Comparison of ENCODE assay signal across 15 cellular contexts in genomic region chr16:57797216-57797525, GRCh38. TPM values are rescaled to one million over a fixed set of nuclear protein-coding genes. Genes with fewer than 3 reads are reported as not detected.
DNase-seq lines count a peak whose midpoint lies in the region; ATAC-seq lines count a peak whose summit lies in the region.
"Had no signal": no experiment of that assay in that cellular context is flagged by ENCODE, and none has a peak within 500 bp of the region (broad histone marks: within the 10 kb centered on the region; RNA-seq: fewer than 3 reads in every experiment).

No MANE protein-coding gene starts in this region.

- H2AK5ac ChIP-seq in mesendoderm (ENCODE audit: low read length), result no peak overlapping the region

- peaks cover 10% of the 10 kb centered on the region for H3K79me1 ChIP-seq in mesendoderm (ENCODE audit: low read length)

- no peak overlapping the region for H2BK15ac ChIP-seq in mesendoderm (replicated peaks; ENCODE audit: low read depth)

- H3K79me2 ChIP-seq in mesendoderm (ENCODE audit: control insufficient read depth, insufficient read depth, low read length), result peaks cover 8% of the 10 kb centered on the region

- peak overlapping the region; percentile 81 for H2BK5ac ChIP-seq in mesendoderm (ENCODE audit: low read length)

- 56 to 70% methylated on average over 13 of the region's 13 CpGs for WGBS in esophagus, 2 donors
- WGBS in mesendoderm (ENCODE audit: extremely low coverage, insufficient coverage, low lambda C conversion rate), result no CpG with 5 or more reads among the region's 13 CpGs
- 85% methylated on average over 13 of the region's 13 CpGs for WGBS in urinary bladder

- H3K9ac ChIP-seq in mesendoderm (ENCODE audit: low read length), result peak overlapping the region; percentile 72

- no peak overlapping the region for H3K4me2 ChIP-seq in mesendoderm (ENCODE audit: low read length)

- intact Hi-C loops in Right ventricle myocardium inferior (cut with DNase I) (no loop called here), cardiac septum (cut with DNase I) (no loop called here)

- ATAC-seq in Right ventricle myocardium inferior (peak; percentile 12), GM21529 (IDR thresholded peaks at IDR 0.05; ENCODE audit: unreplicated experiment) (no peak), GM18909 (IDR thresholded peaks at IDR 0.05; ENCODE audit: poor library complexity, unreplicated experiment) (no peak)
- ATAC-seq: activated T-cell treated with anti-CD3 and anti-CD28 coated beads, Interleukin-2, amount 50 U/mL, for 72 hours; natural killer cell treated with Interleukin-12 subunit alpha and Interleukin-12 subunit beta and Interleukin-15 and Interleukin-18, amount 100 ng/mL, for 72 hours had no signal

- H3K27ac ChIP-seq in esophagus (ENCODE audit: low read depth in 2 of 2, low read length in 1 of 2), result peak overlapping the region; percentile 81 to 87
- peak overlapping the region; percentile 45 for H3K27ac ChIP-seq in mesendoderm (ENCODE audit: low read depth, low read length)
- peak overlapping the region; percentile 14 for H3K27ac ChIP-seq in urinary bladder (ENCODE audit: low read depth)

- H4K8ac ChIP-seq in mesendoderm (ENCODE audit: low read depth, low read length), result no peak overlapping the region

- H3K4me1 ChIP-seq in esophagus (ENCODE audit: control insufficient read depth in 2 of 2, insufficient read depth in 2 of 2, low read length in 1 of 2) (peaks cover 6 to 15% of the 10 kb centered on the region in 2 donors), mesendoderm (ENCODE audit: control insufficient read depth, low read depth, low read length) (peaks cover 33% of the 10 kb centered on the region), urinary bladder (ENCODE audit: insufficient read depth) (no peaks in the 10 kb centered on the region)

- no peaks in the 10 kb centered on the region for H3K9me3 ChIP-seq in esophagus (ENCODE audit: control insufficient read depth in 2 of 2, insufficient read depth in 1 of 2, low read depth in 1 of 2, low read length in 1 of 2)

- peak overlapping the region; percentile 34 for H3K18ac ChIP-seq in mesendoderm (ENCODE audit: low read length)

- no peak for DNase-seq in Right ventricle myocardium inferior (ENCODE audit: missing footprints)
- no peak for DNase-seq in cardiac septum (ENCODE audit: low spot score)
- no peak for DNase-seq in mesendoderm
- DNase-seq in NCI-H1930 (lab: John Stamatoyannopoulos, UW), result no peak
- DNase-seq: activated CD4-positive, alpha-beta T cell treated with anti-CD3 and anti-CD28 coated beads, Interleukin-2, amount 10 ng/mL, durations not matched to agents 24 days and 14 days; activated T-cell treated with anti-CD3 and anti-CD28 coated beads, Interleukin-2, amount 50 U/mL, for 72 hours; amniotic stem cell; foreskin fibroblast; immature natural killer cell; NCI-H1694 had no signal

- peak overlapping the region; percentile 41 for H3K4ac ChIP-seq in mesendoderm (ENCODE audit: low read depth, low read length)

- H3K36me3 ChIP-seq in esophagus (ENCODE audit: control insufficient read depth in 2 of 2, insufficient read depth in 2 of 2, low read length in 1 of 2) (peaks cover 0 to 4% of the 10 kb centered on the region in 2 donors), mesendoderm (ENCODE audit: control insufficient read depth, insufficient read depth, low read length) (no peaks in the 10 kb centered on the region), urinary bladder (ENCODE audit: insufficient read depth) (no peaks in the 10 kb centered on the region)

- peak overlapping the region; percentile 69 for H3K23ac ChIP-seq in mesendoderm (ENCODE audit: low read length)

- H3K27me3 ChIP-seq in esophagus (ENCODE audit: control insufficient read depth in 1 of 2, insufficient read depth in 2 of 2, low read length in 2 of 2) (no peaks in the 10 kb centered on the region), mesendoderm (ENCODE audit: insufficient read depth, low read length, poor library complexity) (no peaks in the 10 kb centered on the region)

- H2BK120ac ChIP-seq in mesendoderm (ENCODE audit: low read depth, low read length), result no peak overlapping the region

- H3K4me3 ChIP-seq in esophagus (ENCODE audit: low read depth in 1 of 2, low read length in 2 of 2), result peak overlapping the region; percentile 50 to 59
- no peak overlapping the region for H3K4me3 ChIP-seq in mesendoderm (ENCODE audit: low read length)
- no peak overlapping the region for H3K4me3 ChIP-seq in urinary bladder (ENCODE audit: low read depth, low read length)

- peak overlapping the region; percentile 85 for H3K56ac ChIP-seq in mesendoderm (ENCODE audit: low read length)

- H4K5ac ChIP-seq in mesendoderm (ENCODE audit: low read length), result no peak overlapping the region

RNA-seq across cellular contexts. Expression of gene KIFC3, which starts 5.1 kb away (rescaled TPM):
- total RNA-seq in Right ventricle myocardium inferior (55.3 TPM), cardiac septum (70.1 TPM), urinary bladder (22.7 TPM)
- polyA plus RNA-seq in esophagus (10 to 100 TPM; 21.9 to 65.1 TPM), urinary bladder (23.7 TPM)
- polyA plus RNA-seq in mesendoderm (2013, experiment 1 of 2), result 13.8 TPM
- 14.1 TPM for polyA plus RNA-seq in mesendoderm (2013, experiment 2 of 2)

Comparison
In these comparisons a context has a peak if more than half of its experiments do, and no peak if none do; other contexts are left out.
1. H3K27ac ChIP-seq: peak in every context shown above with its lines; median percentile 84 in esophagus; 45 in mesendoderm; 14 in urinary bladder.
2. H3K4me3 ChIP-seq: peak in esophagus (2 of 2); none in mesendoderm (single experiment) and urinary bladder (single experiment).